9 cellular contexts compared by ENCODE assay signal in genomic region chr6:116016846-116017545, GRCh38. TPM values are rescaled to one million over a fixed set of nuclear protein-coding genes. Genes with fewer than 3 reads are reported as not detected.
A peak's percentile ranks its signal among the peaks of the same experiment; 100 is the strongest.
DNase-seq lines count a peak whose midpoint lies in the region; ATAC-seq and TF ChIP-seq lines count a peak whose summit lies in the region.
"Had no signal": no experiment of that assay in that cellular context is flagged by ENCODE, and none has a peak within 500 bp of the region (broad histone marks: within the 10 kb centered on the region; RNA-seq: fewer than 3 reads in every experiment).

No MANE protein-coding gene starts in this region.

- no peaks in the 10 kb centered on the region for H3K27me3 Mint-ChIP-seq in progenitor cell of endocrine pancreas
- H3K27me3 Mint-ChIP-seq in activated T-cell treated with anti-CD3 and anti-CD28 coated beads, Interleukin-2, amount 50 U/mL, for 4 hours (ENCODE audit: low read depth): peaks cover 39% of the 10 kb centered on the region

- no peaks in the 10 kb centered on the region for H3K36me3 ChIP-seq in endocrine pancreas (ENCODE audit: control insufficient read depth, insufficient read depth, low read length)

- peak; percentile 17 for TF ChIP-seq POLR2A in GM18951 (IDR thresholded peaks at IDR 0.05; ENCODE audit: extremely low read depth, insufficient read depth, insufficient read length)

- H3K9ac ChIP-seq in endocrine pancreas (ENCODE audit: control insufficient read depth, insufficient read depth, low read length): peak overlapping the region; percentile 10

- peaks cover 5% of the 10 kb centered on the region for H3K36me3 Mint-ChIP-seq in progenitor cell of endocrine pancreas (ENCODE audit: insufficient read depth)
- H3K36me3 Mint-ChIP-seq in activated T-cell treated with anti-CD3 and anti-CD28 coated beads, Interleukin-2, amount 50 U/mL, for 4 hours (ENCODE audit: insufficient read depth): no peaks in the 10 kb centered on the region

- H3K4me3 ChIP-seq in endocrine pancreas (ENCODE audit: control insufficient read depth, insufficient read depth, low read length): peak overlapping the region; percentile 40

- in situ Hi-C loops in GM18951 (cut with MboI; ENCODE audit: low sequenced_read_pairs, unreplicated experiment): loop anchor here (25.0 kb wide), 1 partner anchor 545 kb away; the partner anchor contains the start of genes CALHM4 and RWDD1

- H3K27me3 ChIP-seq in endocrine pancreas (ENCODE audit: control insufficient read depth, insufficient read depth, low read length): no peaks in the 10 kb centered on the region

- H3K27ac Mint-ChIP-seq in progenitor cell of endocrine pancreas: peak overlapping the region; percentile 88

- peaks cover 17% of the 10 kb centered on the region for H3K4me1 ChIP-seq in endocrine pancreas (ENCODE audit: control insufficient read depth, insufficient read depth, low read length)

- peaks cover 7% of the 10 kb centered on the region for H3K9me3 Mint-ChIP-seq in progenitor cell of endocrine pancreas (ENCODE audit: low read depth)
- no peaks in the 10 kb centered on the region for H3K9me3 Mint-ChIP-seq in activated T-cell treated with anti-CD3 and anti-CD28 coated beads, Interleukin-2, amount 50 U/mL, for 4 hours

- no peaks in the 10 kb centered on the region for H3K9me3 ChIP-seq in endocrine pancreas (ENCODE audit: control insufficient read depth, low read length)

- ATAC-seq in HG03457 (IDR thresholded peaks at IDR 0.05; ENCODE audit: unreplicated experiment): no peak
- ATAC-seq in activated T-cell treated with anti-CD3 and anti-CD28 coated beads, Interleukin-2, amount 50 U/mL, for 4 hours: no peak

- peaks cover 43% of the 10 kb centered on the region for H3K4me1 Mint-ChIP-seq in progenitor cell of endocrine pancreas (ENCODE audit: low read depth)
- H3K4me1 Mint-ChIP-seq in activated T-cell treated with anti-CD3 and anti-CD28 coated beads, Interleukin-2, amount 50 U/mL, for 4 hours (ENCODE audit: low read depth): peaks cover 2% of the 10 kb centered on the region

- no peak for TF ChIP-seq CTCF in progenitor cell of endocrine pancreas (IDR thresholded peaks at IDR 0.05; ENCODE audit: unreplicated experiment)

- H3K4me3 Mint-ChIP-seq in progenitor cell of endocrine pancreas (ENCODE audit: low read depth): peak overlapping the region; percentile 25
- H3K4me3 Mint-ChIP-seq in activated T-cell treated with anti-CD3 and anti-CD28 coated beads, Interleukin-2, amount 50 U/mL, for 4 hours: no peak overlapping the region

- DNase-seq in LHCN-M2 (ENCODE audit: low read depth) (peak; percentile 65), progenitor cell of endocrine pancreas (ENCODE audit: low spot score, unreplicated experiment) (no peak), iPS-NIHi7 (ENCODE audit: extremely low spot score) (no peak), NCI-H187 treated with DMSO at 0.1 percent for 48 hours (lab: John Stamatoyannopoulos, UW) (no peak)
- DNase-seq in activated T-cell treated with anti-CD3 and anti-CD28 coated beads, Interleukin-2, amount 50 U/mL, for 4 hours: no peak
- DNase-seq: T-helper 1 cell had no signal

RNA-seq across cellular contexts. Expression of gene FRK, which starts 43.7 kb away (rescaled TPM):
- 1.9 and 2.9 TPM in 2 replicates for total RNA-seq in LHCN-M2 (2014; rRNA removed)
- polyA plus RNA-seq in LHCN-M2 (2012): 0.45 TPM
- 8.6 and 8.8 TPM in 2 replicates for total RNA-seq in progenitor cell of endocrine pancreas
- total RNA-seq in activated T-cell treated with anti-CD3 and anti-CD28 coated beads, Interleukin-2, amount 50 U/mL, for 4 hours: under 1 TPM; 0.03 to 0.05 (median 0.03) TPM
